ENCODE assay signal across 22 cellular contexts in genomic region chr1:234654002-234654733, GRCh38. TPM values are rescaled to one million over a fixed set of nuclear protein-coding genes. Genes with fewer than 3 reads are reported as not detected.
DNase-seq lines count a peak whose midpoint lies in the region; ATAC-seq, FAIRE-seq and TF ChIP-seq lines count a peak whose summit lies in the region.
"Had no signal": no experiment of that assay in that cellular context is flagged by ENCODE, and none has a peak within 500 bp of the region (broad histone marks: within the 10 kb centered on the region; RNA-seq: fewer than 3 reads in every experiment).

No MANE protein-coding gene starts in this region.

- H3K27ac ChIP-seq in A549: peak overlapping the region in 1 of 2 experiments; percentile 0; a peak in 1 of 6 replicates
- no peak overlapping the region for H3K27ac ChIP-seq in HEK293 (ENCODE audit: extremely low read depth, low read depth, low read length)
- no peak overlapping the region for H3K27ac ChIP-seq in K562 (ENCODE audit: extremely low read depth, low read depth, low read length)
- peak overlapping the region; percentile 100 for H3K27ac ChIP-seq in epithelial cell of prostate
- H3K27ac ChIP-seq: HL-60 had no signal

- peaks cover 31% of the 10 kb centered on the region for H3K4me1 ChIP-seq in A549
- no peaks in the 10 kb centered on the region for H3K4me1 ChIP-seq in HEK293 (ENCODE audit: control insufficient read depth, insufficient read depth, low read length)
- H3K4me1 ChIP-seq in K562 (replicated peaks in 1 of 2; ENCODE audit: control insufficient read depth in 2 of 2, insufficient read depth in 2 of 2, low read length in 2 of 2): peaks cover 8 to 12% of the 10 kb centered on the region in 2 experiments; a peak in 4 of 5 replicates

- POLR2A ChIA-PET in A549 (lab: Yijun Ruan, JAX): no interaction called here
- POLR2A ChIA-PET in HEK293 (lab: Yijun Ruan, JAX): no interaction called here
- POLR2A ChIA-PET in K562 (lab: Yijun Ruan, JAX): no interaction called here

- WGBS in A549 (ENCODE audit: missing lambda C conversion rate): 95% methylated on average over 3 of the region's 3 CpGs
- 48% methylated on average over 3 of the region's 3 CpGs for WGBS in K562 (ENCODE audit: insufficient coverage, low coverage, missing lambda C conversion rate)

- FAIRE-seq in A549 (lab: Jason Lieb, UNC): no peak
- FAIRE-seq in K562 (lab: Jason Lieb, UNC): no peak
- FAIRE-seq: GM12878, GM19239, H1 had no signal

- TF ChIP-seq EP300 in A549 (IDR thresholded peaks at IDR 0.05) (no peak), K562 (IDR thresholded peaks at IDR 0.05; ENCODE audit: low read length) (no peak)

- TF ChIP-seq CTCF in A549 (IDR thresholded peaks at IDR 0.05) (no peak), HEK293 (tag by site-specific recombination; IDR thresholded peaks at IDR 0.05) (no peak), K562 (IDR thresholded peaks at IDR 0.05 in 2 of 3, conservative IDR thresholded peaks at IDR 0.05 in 1 of 3; ENCODE audit: insufficient read depth in 2 of 3, low read depth in 1 of 3, low read length in 3 of 3) (no peak)

- in situ Hi-C loops in K562 (cut with MboI): no loop called here

- H3K4me3 ChIP-seq in A549 (no peak overlapping the region), HEK293 (ENCODE audit: low read depth, low read length) (no peak overlapping the region), K562 (no peak overlapping the region)
- H3K4me3 ChIP-seq: GM12878 had no signal

- H3K36me3 ChIP-seq in HEK293 (ENCODE audit: control insufficient read depth in 2 of 2, insufficient read depth in 1 of 2, low read length in 2 of 2) (no peaks in the 10 kb centered on the region), K562 (ENCODE audit: control insufficient read depth, insufficient read depth, low read length) (no peaks in the 10 kb centered on the region)
- H3K36me3 ChIP-seq: BE2C had no signal

- H3K9me3 ChIP-seq in A549: no peaks in the 10 kb centered on the region
- H3K9me3 ChIP-seq in HEK293 (ENCODE audit: control insufficient read depth, insufficient read depth, low read depth, low read length): no peaks in the 10 kb centered on the region
- H3K9me3 ChIP-seq in K562 (replicated peaks; ENCODE audit: control insufficient read depth, insufficient read depth, low read depth, low read length): no peaks in the 10 kb centered on the region
- H3K9me3 ChIP-seq: BE2C had no signal

- no peaks in the 10 kb centered on the region for H3K79me2 ChIP-seq in K562 (ENCODE audit: control insufficient read depth, insufficient read depth, low read length)

- CTCF ChIA-PET in A549 (lab: Yijun Ruan, JAX): no interaction called here
- CTCF ChIA-PET in HEK293 (lab: Yijun Ruan, JAX): no interaction called here
- CTCF ChIA-PET in K562 (lab: Yijun Ruan, JAX; ENCODE audit: low intra/inter-chr PET ratio): no interaction called here

- H4K20me1 ChIP-seq in K562 (replicated peaks; ENCODE audit: control insufficient read depth, insufficient read depth, low read length): no peaks in the 10 kb centered on the region

- no peak overlapping the region for H3K9ac ChIP-seq in K562 (ENCODE audit: insufficient read depth in 1 of 2, low read depth in 2 of 2, low read length in 2 of 2)

- H2AFZ ChIP-seq in K562 (ENCODE audit: low read depth, low read length): no peak overlapping the region

- DNase-seq in A549 (ENCODE audit: low read depth in 1 of 2, low spot score in 1 of 2) (no peak), K562 (ENCODE audit: extremely low read depth in 1 of 4, low spot score in 3 of 4) (no peak), epithelial cell of prostate (ENCODE audit: low read depth, low spot score) (no peak), NCI-H128 (lab: John Stamatoyannopoulos, UW; ENCODE audit: unreplicated experiment) (no peak), cerebellar nuclear complex (lab: John Stamatoyannopoulos, UW) (no peak)
- DNase-seq: ACHN; BE2C; C1 segment of cervical spinal cord; CD4-positive, CD25-positive, alpha-beta regulatory T cell; CD8-positive, alpha-beta memory T cell; COR-L47; DMS 273 treated with DMSO at 0.1 percent for 48 hours; DMS53; DND-41; EL; H9 had no signal

- H3K9me1 ChIP-seq in K562 (ENCODE audit: control insufficient read depth, insufficient read depth, low read length): no peaks in the 10 kb centered on the region

- no peak for TF ChIP-seq RAD21 in A549 (conservative IDR thresholded peaks at IDR 0.05 in 1 of 2, IDR thresholded peaks at IDR 0.05 in 1 of 2)
- TF ChIP-seq RAD21 in K562 (CRISPR knock-in tag; conservative IDR thresholded peaks at IDR 0.05 in 1 of 2, IDR thresholded peaks at IDR 0.05 in 1 of 2): no peak

- BruUV-seq in K562 (replicated peaks; lab: Mats Ljungman, UMichigan): no TSS peak

- H3K27me3 ChIP-seq in K562 (ENCODE audit: control insufficient read depth in 2 of 2, insufficient read depth in 2 of 2, low read length in 2 of 2): no peaks in the 10 kb centered on the region
- H3K27me3 ChIP-seq: BE2C had no signal

- no peak overlapping the region for H3K4me2 ChIP-seq in A549
- no peak overlapping the region for H3K4me2 ChIP-seq in K562 (ENCODE audit: insufficient read depth, low read length)

- no peak for TF ChIP-seq POLR2A in A549 (IDR thresholded peaks at IDR 0.05; ENCODE audit: low read length)
- TF ChIP-seq POLR2A in K562 (conservative IDR thresholded peaks at IDR 0.05): no peak

- ATAC-seq in A549 (no peak), K562 (no peak), GM18867 (IDR thresholded peaks at IDR 0.05; ENCODE audit: unreplicated experiment) (no peak)
- ATAC-seq: GM12878 had no signal

- intact Hi-C loops in K562 (cut with micrococcal nuclease): no loop called here

TF ChIP-seq in A549, 52 proteins besides CTCF, POLR2A, EP300 and RAD21 (continues in another document):
- TF ChIP-seq RFX5 (IDR thresholded peaks at IDR 0.05) (no peak), RCOR1 (IDR thresholded peaks at IDR 0.05; ENCODE audit: low read depth, low read length) (no peak), NFE2L2 (conservative IDR thresholded peaks at IDR 0.05; ENCODE audit: low read length) (0 out of 2 replicates have a peak, but pooled peaks have one; percentile 26)
- TF ChIP-seq, protein P1, sequence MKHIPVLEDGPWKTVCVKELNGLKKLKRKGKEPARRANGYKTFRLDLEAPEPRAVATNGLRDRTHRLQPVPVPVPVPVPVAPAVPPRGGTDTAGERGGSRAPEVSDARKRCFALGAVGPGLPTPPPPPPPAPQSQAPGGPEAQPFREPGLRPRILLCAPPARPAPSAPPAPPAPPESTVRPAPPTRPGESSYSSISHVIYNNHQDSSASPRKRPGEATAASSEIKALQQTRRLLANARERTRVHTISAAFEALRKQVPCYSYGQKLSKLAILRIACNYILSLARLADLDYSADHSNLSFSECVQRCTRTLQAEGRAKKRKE (CRISPR knock-in tag; IDR thresholded peaks at IDR 0.05; ENCODE audit: low read depth): no peak

TF ChIP-seq in HEK293, 187 proteins besides CTCF, POLR2A, EP300 and RAD21 (continues in another document):
- no peak for TF ChIP-seq ZNF18 (tag by site-specific recombination; IDR thresholded peaks at IDR 0.05)

TF ChIP-seq in K562, 482 proteins besides CTCF, POLR2A, EP300 and RAD21:
- TF ChIP-seq NFE2L1 (tag; IDR thresholded peaks at IDR 0.05; ENCODE audit: borderline replicate concordance, low read depth) (0 out of 2 replicates have a peak, but pooled peaks have one; percentile 32), MAFG (tag; conservative IDR thresholded peaks at IDR 0.05) (peak; percentile 74), NFE2 (IDR thresholded peaks at IDR 0.05; ENCODE audit: low read depth) (peak; percentile 48), C11orf30 (IDR thresholded peaks at IDR 0.05; ENCODE audit: low read depth) (peak; percentile 59; the same call in 1 of the 2 replicates), ZNF124 (CRISPR knock-in tag; IDR thresholded peaks at IDR 0.05) (no peak), ZNF316 (IDR thresholded peaks at IDR 0.05) (peak; percentile 77), TGIF2 (CRISPR knock-in tag; IDR thresholded peaks at IDR 0.05) (no peak), NR2C1 (IDR thresholded peaks at IDR 0.05) (no peak), NR2C1 (tag; IDR thresholded peaks at IDR 0.05) (no peak), ZC3H4 (CRISPR knock-in tag; IDR thresholded peaks at IDR 0.05; ENCODE audit: borderline replicate concordance) (no peak)
- TF ChIP-seq, protein P2, sequence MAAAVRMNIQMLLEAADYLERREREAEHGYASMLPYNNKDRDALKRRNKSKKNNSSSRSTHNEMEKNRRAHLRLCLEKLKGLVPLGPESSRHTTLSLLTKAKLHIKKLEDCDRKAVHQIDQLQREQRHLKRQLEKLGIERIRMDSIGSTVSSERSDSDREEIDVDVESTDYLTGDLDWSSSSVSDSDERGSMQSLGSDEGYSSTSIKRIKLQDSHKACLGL (CRISPR knock-in tag; IDR thresholded peaks at IDR 0.05; ENCODE audit: borderline replicate concordance, poor library complexity, severe bottlenecking): no peak

RNA-seq across cellular contexts. Expression of gene IRF2BP2, which starts 44.2 kb away (rescaled TPM):
- polyA plus RNA-seq in A549 (2011; rRNA removed) (38.2 and 53.5 TPM in 2 replicates), A549 (2017; fragmentation: RNase III; extraction: RNeasy Plus Mini Kit Qiagen cat#74134 plus additional on column Dnase treatment) (42.7 to 53.5 TPM (median 53.0 TPM) in 3 replicates), K562 (2011; rRNA removed) (7.7 and 18.0 TPM in 2 replicates), K562 (2014; fragmentation: Illumina TruSeq; extraction: Trizol) (47.0 and 60.0 TPM in 2 replicates), K562 (2014; fragmentation: Nextera tagmentation; extraction: Ambion mirVana) (10 to 100 TPM; 11.4 to 18.2 TPM), K562 (2014; rRNA removed) (19.0 and 30.4 TPM in 2 replicates)
- 79.4 and 99.0 TPM in 2 replicates for polyA plus RNA-seq in A549 (2012; cell fraction: cytosol; rRNA removed)
- 131 and 168 TPM in 2 replicates for polyA plus RNA-seq in A549 (2012; cell fraction: nucleus; rRNA removed)
- 76.2 and 82.0 TPM in 2 replicates for polyA minus RNA-seq in A549 (2011; rRNA and poly(A)+ RNA removed)
- 23.6 and 29.2 TPM in 2 replicates for total RNA-seq in K562 (2011; cell fraction: chromatin; rRNA removed; ENCODE audit: low replicate concordance)
- 17.0 and 26.0 TPM in 2 replicates for total RNA-seq in K562 (2011; cell fraction: nucleolus; rRNA removed)
- 17.2 and 26.8 TPM in 2 replicates for total RNA-seq in K562 (2011; cell fraction: nucleoplasm; rRNA removed)
- total RNA-seq in K562 (2014; rRNA removed) (24.4 and 38.8 TPM in 2 replicates), K562 (2014; rRNA removed; fragmentation: Illumina TruSeq; extraction: Trizol) (18.4 and 22.1 TPM in 2 replicates), K562 (2015; rRNA removed; fragmentation: Illumina TruSeq; extraction: Trizol) (35.3 and 39.1 TPM in 2 replicates), K562 (2021) (68.4 and 68.6 TPM in 2 replicates)
- polyA plus RNA-seq in K562 (2011; cell fraction: cytosol; rRNA removed): 12.4 and 22.0 TPM in 2 replicates
- polyA plus RNA-seq in K562 (2011; cell fraction: nucleus; rRNA removed): 73.6 and 97.0 TPM in 2 replicates
- polyA plus RNA-seq in K562 (2012): 38.3 and 116 TPM in 2 replicates
- polyA minus RNA-seq in K562 (2011; rRNA and poly(A)+ RNA removed): 10.8 and 16.9 TPM in 2 replicates
- polyA minus RNA-seq in K562 (2011; cell fraction: cytosol; rRNA and poly(A)+ RNA removed): 43.5 and 61.6 TPM in 2 replicates
- polyA minus RNA-seq in K562 (2011; cell fraction: nucleus; rRNA and poly(A)+ RNA removed): 22.5 and 41.3 TPM in 2 replicates
